ENCODE assay signal across 19 cellular contexts in genomic region chr12:68639396-68639767, GRCh38. TPM values are rescaled to one million over a fixed set of nuclear protein-coding genes. Genes with fewer than 3 reads are reported as not detected.
DNase-seq lines count a peak whose midpoint lies in the region; ATAC-seq, FAIRE-seq and TF ChIP-seq lines count a peak whose summit lies in the region.
"Had no signal": no experiment of that assay in that cellular context is flagged by ENCODE, and none has a peak within 500 bp of the region (broad histone marks: within the 10 kb centered on the region; RNA-seq: fewer than 3 reads in every experiment).

No MANE protein-coding gene starts in this region.

- H3K4me2 ChIP-seq in GM12878 (ENCODE audit: control insufficient read depth, insufficient read depth) = peak overlapping the region; percentile 7; the same call in 1 of the 2 replicates

- no peaks in the 10 kb centered on the region for H3K9me3 ChIP-seq in GM12878 (replicated peaks; ENCODE audit: control insufficient read depth, insufficient read depth, low read length)
- H3K9me3 ChIP-seq: heart left ventricle had no signal

- 48% methylated on average over 1 of the region's 1 CpG for WGBS in GM12878 (ENCODE audit: insufficient coverage, insufficient replicate concordance, low lambda C conversion rate, missing lambda C conversion rate)

- CTCF ChIA-PET in activated CD8-positive, alpha-beta memory T cell treated with anti-CD3 and anti-CD28 coated beads, Interleukin-2, amount 10 ng/mL, durations not matched to agents 7 days and 5 days (lab: Charles Lee) = interaction anchor here (1.3 to 2.1 kb wide), 3 partner anchors 11 to 280 kb away, joined by 3 to 5 read pairs (median 3); no protein-coding TSS in a partner anchor
- CTCF ChIA-PET in GM12878 (lab: Yijun Ruan, JAX) = interaction anchor here (0.7 to 1.7 kb wide), 3 partner anchors 9 to 22 kb away, joined by 3 to 7 read pairs (median 6); no protein-coding TSS in a partner anchor

- FAIRE-seq in GM12878 (lab: Jason Lieb, UNC) = no peak
- FAIRE-seq: kidney, RCC 7860 had no signal

- no peaks in the 10 kb centered on the region for H3K27me3 Mint-ChIP-seq in activated CD8-positive, alpha-beta memory T cell treated with anti-CD3 and anti-CD28 coated beads, Interleukin-2, amount 10 ng/mL, durations not matched to agents 7 days and 5 days
- H3K27me3 Mint-ChIP-seq: brain had no signal

- SMC1A ChIA-PET in GM12878 (lab: Charles Lee; ENCODE audit: uncharacterized antibody, unreplicated experiment) = interaction anchor here (0.8 to 3.3 kb wide), 15 partner anchors 9 to 280 kb away, joined by 3 to 26 read pairs (median 5); no protein-coding TSS in a partner anchor

- no peak overlapping the region for H2AFZ ChIP-seq in GM12878 (ENCODE audit: control insufficient read depth, low read depth, low read length)
- H2AFZ ChIP-seq: parathyroid adenoma had no signal

- TF ChIP-seq RAD21 in GM12878 (IDR thresholded peaks at IDR 0.05; ENCODE audit: insufficient read depth, low read depth, low read length) = no peak

- H3K4me1 Mint-ChIP-seq in activated CD8-positive, alpha-beta memory T cell treated with anti-CD3 and anti-CD28 coated beads, Interleukin-2, amount 10 ng/mL, durations not matched to agents 7 days and 5 days = peaks cover 64% of the 10 kb centered on the region
- peaks cover 65% of the 10 kb centered on the region for H3K4me1 Mint-ChIP-seq in stimulated activated effector memory CD8-positive, alpha-beta T cell treated with anti-CD3 and anti-CD28 coated beads, Interleukin-12 subunit alpha, Interleukin-12 subunit beta, amount 100 ng/mL, for 72 hours

- TF ChIP-seq CTCF in GM12878 (IDR thresholded peaks at IDR 0.05 in 2 of 3, conservative IDR thresholded peaks at IDR 0.05 in 1 of 3; ENCODE audit: control insufficient read depth in 2 of 3, extremely low read depth in 1 of 3, insufficient read depth in 1 of 3, low read depth in 3 of 3, low read length in 3 of 3) = no peak

- no peak overlapping the region for H3K9ac ChIP-seq in GM12878 (ENCODE audit: control insufficient read depth, insufficient read depth, low read length)
- H3K9ac ChIP-seq: parathyroid adenoma had no signal

- peaks cover 24% of the 10 kb centered on the region for H3K36me3 Mint-ChIP-seq in activated CD8-positive, alpha-beta memory T cell treated with anti-CD3 and anti-CD28 coated beads, Interleukin-2, amount 10 ng/mL, durations not matched to agents 7 days and 5 days
- peaks cover 87% of the 10 kb centered on the region for H3K36me3 Mint-ChIP-seq in stimulated activated effector memory CD8-positive, alpha-beta T cell treated with anti-CD3 and anti-CD28 coated beads, Interleukin-12 subunit alpha, Interleukin-12 subunit beta, amount 100 ng/mL, for 72 hours

- ATAC-seq in activated CD8-positive, alpha-beta memory T cell treated with anti-CD3 and anti-CD28 coated beads, Interleukin-2, amount 10 ng/mL, durations not matched to agents 7 days and 5 days = no peak
- peak; percentile 20 for ATAC-seq in GM12878
- peak; percentile 42 for ATAC-seq in stimulated activated effector memory CD8-positive, alpha-beta T cell treated with anti-CD3 and anti-CD28 coated beads, Interleukin-12 subunit alpha, Interleukin-12 subunit beta, amount 100 ng/mL, for 72 hours
- ATAC-seq in GM18505 (IDR thresholded peaks at IDR 0.05; ENCODE audit: unreplicated experiment) = no peak
- ATAC-seq in HG03196 (IDR thresholded peaks at IDR 0.05; ENCODE audit: unreplicated experiment) = no peak
- ATAC-seq: heart left ventricle had no signal

- no peak for TF ChIP-seq EP300 in GM12878 (IDR thresholded peaks at IDR 0.05; ENCODE audit: borderline replicate concordance in 1 of 2, control insufficient read depth in 1 of 2, low read depth in 2 of 2, low read length in 2 of 2)

- H3K27ac ChIP-seq in GM12878 (ENCODE audit: control insufficient read depth, insufficient read depth) = peak overlapping the region; percentile 50; the same call in 1 of the 2 replicates
- H3K27ac ChIP-seq: dorsolateral prefrontal cortex, heart left ventricle, parathyroid adenoma had no signal

- H3K4me1 ChIP-seq in GM12878 (ENCODE audit: control insufficient read depth, insufficient read depth, low read length) = peaks cover 14% of the 10 kb centered on the region; the same call in 1 of the 2 replicates

- no peaks in the 10 kb centered on the region; a peak in 1 of 4 replicates for H3K36me3 ChIP-seq in GM12878 (ENCODE audit: control insufficient read depth in 2 of 2, insufficient read depth in 2 of 2, low read length in 1 of 2)

- H3K4me3 ChIP-seq in GM12878 = no peak overlapping the region
- H3K4me3 ChIP-seq: dorsolateral prefrontal cortex, heart left ventricle had no signal

- in situ Hi-C loops in GM12878 (cut with MboI) = no loop called here

- H3K4me3 Mint-ChIP-seq in activated CD8-positive, alpha-beta memory T cell treated with anti-CD3 and anti-CD28 coated beads, Interleukin-2, amount 10 ng/mL, durations not matched to agents 7 days and 5 days = no peak overlapping the region
- peak overlapping the region; percentile 58 for H3K4me3 Mint-ChIP-seq in stimulated activated effector memory CD8-positive, alpha-beta T cell treated with anti-CD3 and anti-CD28 coated beads, Interleukin-12 subunit alpha, Interleukin-12 subunit beta, amount 100 ng/mL, for 72 hours
- H3K4me3 Mint-ChIP-seq: brain had no signal

- DNase-seq in activated CD8-positive, alpha-beta memory T cell treated with anti-CD3 and anti-CD28 coated beads, Interleukin-2, amount 10 ng/mL, durations not matched to agents 7 days and 5 days = no peak
- no peak for DNase-seq in activated CD8-positive, alpha-beta memory T cell treated with anti-CD3 and anti-CD28 coated beads, Interleukin-2, amount 50 U/mL, for 4 hours
- DNase-seq in NCI-H226 (peak; percentile 54), GM12878 (ENCODE audit: low read depth, low spot score) (no peak), NOMO-1 treated with dmso at 0.1 percent for 144 hours (lab: John Stamatoyannopoulos, UW; ENCODE audit: unreplicated experiment) (no peak)
- no peak for DNase-seq in stimulated activated effector memory CD8-positive, alpha-beta T cell treated with anti-CD3 and anti-CD28 coated beads, Interleukin-12 subunit alpha, Interleukin-12 subunit beta, amount 100 ng/mL, for 72 hours (ENCODE audit: low spot score in 2 of 2)
- DNase-seq: activated CD4-positive, CD25-positive, alpha-beta regulatory T cell treated with anti-CD3 and anti-CD28 coated beads, Interleukin-2, amount 50 U/mL, for 72 hours; dorsolateral prefrontal cortex; GF-D8; heart left ventricle; kidney; midbrain; NCI-H1930 had no signal

- POLR2A ChIA-PET in GM12878 (lab: Charles Lee) = interaction anchor here (0.8 to 2.3 kb wide), 7 partner anchors 10 to 48 kb away, joined by 3 to 12 read pairs (median 4); partner anchors contain the start of gene RAP1B

- intact Hi-C loops in GM12878 (cut with micrococcal nuclease; ENCODE audit: unreplicated experiment) = no loop called here

- H3K27me3 ChIP-seq in GM12878 (replicated peaks in 1 of 2; ENCODE audit: control insufficient read depth in 2 of 2, insufficient read depth in 2 of 2, low read length in 1 of 2) = no peaks in the 10 kb centered on the region
- H3K27me3 ChIP-seq: dorsolateral prefrontal cortex, heart left ventricle had no signal

- no peaks in the 10 kb centered on the region for H3K9me3 Mint-ChIP-seq in activated CD8-positive, alpha-beta memory T cell treated with anti-CD3 and anti-CD28 coated beads, Interleukin-2, amount 10 ng/mL, durations not matched to agents 7 days and 5 days (ENCODE audit: low read depth)
- H3K9me3 Mint-ChIP-seq in stimulated activated effector memory CD8-positive, alpha-beta T cell treated with anti-CD3 and anti-CD28 coated beads, Interleukin-12 subunit alpha, Interleukin-12 subunit beta, amount 100 ng/mL, for 72 hours = no peaks in the 10 kb centered on the region
- H3K9me3 Mint-ChIP-seq: activated T-helper 2 cell treated with anti-CD3 and anti-CD28 coated beads, Interferon-gamma antibody, Interleukin-2, Interleukin-4, amounts not matched to agents 10 μg/mL and 5 μg/mL and 100 μg/mL, durations not matched to agents 14 hours and 24 hours and 36 hours; brain had no signal

- TF ChIP-seq POLR2A in GM12878 (IDR thresholded peaks at IDR 0.05; ENCODE audit: low read depth, low read length) (no peak), GM18505 (IDR thresholded peaks at IDR 0.05; ENCODE audit: borderline replicate concordance, extremely low read depth, insufficient read depth, insufficient read length) (no peak)

- H3K79me2 ChIP-seq in GM12878 (ENCODE audit: control insufficient read depth, insufficient read depth, low read length) = peaks cover 92% of the 10 kb centered on the region

- H3K27ac Mint-ChIP-seq in activated CD8-positive, alpha-beta memory T cell treated with anti-CD3 and anti-CD28 coated beads, Interleukin-2, amount 10 ng/mL, durations not matched to agents 7 days and 5 days = peak overlapping the region; percentile 65
- H3K27ac Mint-ChIP-seq in stimulated activated effector memory CD8-positive, alpha-beta T cell treated with anti-CD3 and anti-CD28 coated beads, Interleukin-12 subunit alpha, Interleukin-12 subunit beta, amount 100 ng/mL, for 72 hours = peak overlapping the region; percentile 52
- H3K27ac Mint-ChIP-seq: brain had no signal

- RAD21 ChIA-PET in GM12878 (lab: Charles Lee; ENCODE audit: unreplicated experiment) = interaction anchor here (0.7 to 2.2 kb wide), 8 partner anchors 11 to 280 kb away, joined by 3 to 8 read pairs (median 6); partner anchors contain the start of gene RAP1B

- no TSS peak for BruUV-seq in GM12878 (replicated peaks; lab: Mats Ljungman, UMichigan)

- 0 out of 2 replicates have a peak, but pooled peaks cover 3% of the 10 kb centered on the region for H4K20me1 ChIP-seq in GM12878 (ENCODE audit: control insufficient read depth, insufficient read depth)

RNA-seq across cellular contexts. Expression of gene RAP1B, which starts 28.7 kb away (rescaled TPM):
- total RNA-seq in activated CD8-positive, alpha-beta memory T cell treated with anti-CD3 and anti-CD28 coated beads, Interleukin-2, amount 10 ng/mL, durations not matched to agents 7 days and 5 days = 100 to 1,000 TPM; 211 to 252 TPM
- 248 and 255 TPM in 2 replicates for total RNA-seq in GM12878 (2013; cell fraction: nucleolus; rRNA removed)
- total RNA-seq in GM12878 (2014; rRNA removed) = 113 and 117 TPM in 2 replicates
- 121 and 125 TPM in 2 replicates for total RNA-seq in GM12878 (2014; rRNA removed; fragmentation: Illumina TruSeq; extraction: Trizol)
- total RNA-seq in GM12878 (2021) = 105 and 115 TPM in 2 replicates
- polyA plus RNA-seq in GM12878 (2011; ENCODE audit: low read depth) = 52.6 TPM
- polyA plus RNA-seq in GM12878 (2011; rRNA removed) = 203 and 292 TPM in 2 replicates
- 80.2 and 93.0 TPM in 2 replicates for polyA plus RNA-seq in GM12878 (2011; cell fraction: cytosol; rRNA removed)
- 61.6 and 84.0 TPM in 2 replicates for polyA plus RNA-seq in GM12878 (2011; cell fraction: nucleus; rRNA removed)
- polyA plus RNA-seq in GM12878 (2012) = 86.1 and 107 TPM in 2 replicates
- 201 and 225 TPM in 2 replicates for polyA plus RNA-seq in GM12878 (2014; fragmentation: Illumina TruSeq; extraction: Trizol)
- polyA plus RNA-seq in GM12878 (2014; fragmentation: Nextera tagmentation; extraction: Ambion mirVana) = 10 to 100 TPM; 88.9 to 95.0 TPM
- 121 and 129 TPM in 2 replicates for polyA plus RNA-seq in GM12878 (2014; rRNA removed)
- 100 to 1,000 TPM; 208 to 219 TPM for polyA plus RNA-seq in GM12878 (2016; fragmentation: Nextera tagmentation; extraction: Ambion mirVana)
- 53.3 and 76.7 TPM in 2 replicates for polyA minus RNA-seq in GM12878 (2011; rRNA and poly(A)+ RNA removed)
- polyA minus RNA-seq in GM12878 (2011; cell fraction: cytosol; rRNA and poly(A)+ RNA removed) = 30.6 and 58.6 TPM in 2 replicates
- 33.7 and 63.2 TPM in 2 replicates for polyA minus RNA-seq in GM12878 (2011; cell fraction: nucleus; rRNA and poly(A)+ RNA removed)

RNA-seq across cellular contexts. Expression of gene NUP107, which starts 47.4 kb away (rescaled TPM):
- 100 to 1,000 TPM; 127 to 141 TPM for total RNA-seq in activated CD8-positive, alpha-beta memory T cell treated with anti-CD3 and anti-CD28 coated beads, Interleukin-2, amount 10 ng/mL, durations not matched to agents 7 days and 5 days
- total RNA-seq in GM12878 (2013; cell fraction: nucleolus; rRNA removed) = 244 and 271 TPM in 2 replicates
- total RNA-seq in GM12878 (2014; rRNA removed) (73.5 and 92.4 TPM in 2 replicates), GM12878 (2014; rRNA removed; fragmentation: Illumina TruSeq; extraction: Trizol) (99.5 and 101 TPM in 2 replicates), GM12878 (2021) (73.1 and 73.4 TPM in 2 replicates)
- polyA plus RNA-seq in GM12878 (2011; ENCODE audit: low read depth) = 42.7 TPM
- polyA plus RNA-seq in GM12878 (2011; rRNA removed) (109 and 186 TPM in 2 replicates), GM12878 (2014; fragmentation: Illumina TruSeq; extraction: Trizol) (111 and 147 TPM in 2 replicates), GM12878 (2014; fragmentation: Nextera tagmentation; extraction: Ambion mirVana) (10 to 100 TPM; 79.4 to 85.2 TPM), GM12878 (2014; rRNA removed) (71.9 and 78.6 TPM in 2 replicates), GM12878 (2016; fragmentation: Nextera tagmentation; extraction: Ambion mirVana) (100 to 1,000 TPM; 120 to 132 TPM)
- polyA plus RNA-seq in GM12878 (2011; cell fraction: cytosol; rRNA removed) = 49.6 and 70.3 TPM in 2 replicates
- polyA plus RNA-seq in GM12878 (2011; cell fraction: nucleus; rRNA removed) = 79.8 and 123 TPM in 2 replicates
- 37.0 and 41.6 TPM in 2 replicates for polyA plus RNA-seq in GM12878 (2012)
- polyA minus RNA-seq in GM12878 (2011; rRNA and poly(A)+ RNA removed) = 57.7 and 77.1 TPM in 2 replicates
- 43.7 and 51.8 TPM in 2 replicates for polyA minus RNA-seq in GM12878 (2011; cell fraction: cytosol; rRNA and poly(A)+ RNA removed)
- 28.8 and 52.0 TPM in 2 replicates for polyA minus RNA-seq in GM12878 (2011; cell fraction: nucleus; rRNA and poly(A)+ RNA removed)

Comparison
In these comparisons a context has a peak if more than half of its experiments do, and no peak if none do; other contexts are left out.
1. ATAC-seq: peak in GM12878 (single experiment) and stimulated activated effector memory CD8-positive, alpha-beta T cell treated with anti-CD3 and anti-CD28 coated beads, Interleukin-12 subunit alpha, Interleukin-12 subunit beta, amount 100 ng/mL, for 72 hours (single experiment); none in activated CD8-positive, alpha-beta memory T cell treated with anti-CD3 and anti-CD28 coated beads, Interleukin-2, amount 10 ng/mL, durations not matched to agents 7 days and 5 days (single experiment), GM18505 (single experiment) and HG03196 (single experiment).